3 cellular contexts compared by ENCODE assay signal in genomic region chr1:16532449-16532991, GRCh38. TPM values are rescaled to one million over a fixed set of nuclear protein-coding genes. Genes with fewer than 3 reads are reported as not detected.
"Had no signal": no experiment of that assay in that cellular context is flagged by ENCODE, and none has a peak within 500 bp of the region (broad histone marks: within the 10 kb centered on the region; RNA-seq: fewer than 3 reads in every experiment).

No MANE protein-coding gene starts in this region.

RNA-seq across cellular contexts. Expression of gene RNU1-1, which starts 18.4 kb away (rescaled TPM):
- polyA plus RNA-seq: sigmoid colon, spleen, thymus had no signal
